Comparison of ENCODE assay signal across 8 cellular contexts in the genomic region with DNA sequence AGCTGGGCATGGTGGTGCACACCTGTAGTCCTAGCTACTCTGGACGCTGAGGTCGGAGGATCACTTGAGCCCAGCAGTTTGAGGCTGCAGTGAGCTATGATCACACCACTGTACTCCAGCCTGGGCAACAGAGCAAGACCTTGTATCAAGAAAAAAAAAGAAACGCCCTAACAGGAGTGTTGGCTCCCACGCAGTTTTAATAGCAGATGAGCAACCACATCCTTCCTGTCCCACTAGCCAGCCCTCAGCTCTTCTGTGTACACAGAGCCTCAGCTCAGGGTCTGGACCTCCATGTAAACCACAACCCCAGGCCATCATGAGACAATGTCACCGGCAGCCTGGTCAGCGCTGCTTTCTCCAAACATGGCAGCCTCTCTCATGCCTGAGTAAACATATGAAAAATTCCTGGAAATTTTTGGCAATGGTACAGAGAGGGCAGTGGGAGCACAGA.
DNase-seq lines count a peak whose midpoint lies in the region; ATAC-seq, FAIRE-seq and TF ChIP-seq lines count a peak whose summit lies in the region.

No MANE protein-coding gene starts in this region.

- H3K9me1 ChIP-seq in endothelial cell of umbilical vein (replicated peaks; ENCODE audit: control insufficient read depth, extremely low read depth, insufficient read depth, low read length): no peaks in the 10 kb centered on the region

- no peak overlapping the region for H3K4me2 ChIP-seq in endothelial cell of umbilical vein (ENCODE audit: insufficient read depth, low read length)

- CTCF ChIA-PET in endothelial cell of umbilical vein (lab: Charles Lee): no interaction called here

- FAIRE-seq in endothelial cell of umbilical vein (lab: Jason Lieb, UNC): no peak

- H2AFZ ChIP-seq in endothelial cell of umbilical vein (ENCODE audit: low read depth, low read length): no peak overlapping the region

- no peak overlapping the region for H3K9ac ChIP-seq in endothelial cell of umbilical vein (replicated peaks; ENCODE audit: extremely low read depth, insufficient read depth, low read length)

- H3K36me3 ChIP-seq in Peyer's patch (no peaks in the 10 kb centered on the region), endothelial cell of umbilical vein (ENCODE audit: control insufficient read depth in 2 of 2, extremely low read depth in 1 of 2, insufficient read depth in 2 of 2, low read length in 2 of 2) (peaks cover 0 to 10% of the 10 kb centered on the region in 2 experiments), stomach (peaks cover 0 to 33% (median 22%) of the 10 kb centered on the region in 4 donors)

- ATAC-seq in GM18870 (IDR thresholded peaks at IDR 0.05; ENCODE audit: unreplicated experiment) (peak; percentile 95), HG02973 (IDR thresholded peaks at IDR 0.05; ENCODE audit: unreplicated experiment) (peak; percentile 86)

- POLR2A ChIA-PET in endothelial cell of umbilical vein (lab: Charles Lee): interaction anchor here (1.0 kb wide), 1 partner anchor 12 kb away, joined by 4 read pairs; no protein-coding TSS in a partner anchor

- no peak for TF ChIP-seq POLR2A in Peyer's patch (IDR thresholded peaks at IDR 0.05)
- TF ChIP-seq POLR2A in endothelial cell of umbilical vein (IDR thresholded peaks at IDR 0.05; ENCODE audit: low read depth, low read length): no peak
- TF ChIP-seq POLR2A in stomach (IDR thresholded peaks at IDR 0.05): no peak

- H3K4me1 ChIP-seq in Peyer's patch (peaks cover 0 to 34% (median 14%) of the 10 kb centered on the region in 4 donors), endothelial cell of umbilical vein (ENCODE audit: control insufficient read depth, extremely low read depth, insufficient read depth, low read length) (peaks cover 3% of the 10 kb centered on the region), stomach (peaks cover 0 to 41% (median 11%) of the 10 kb centered on the region in 4 donors)

- no TSS peak for BruUV-seq in endothelial cell of umbilical vein (replicated peaks; lab: Mats Ljungman, UMichigan)

- H3K27ac ChIP-seq in Peyer's patch: peak overlapping the region; percentile 54 to 74 (median 66)
- H3K27ac ChIP-seq in endothelial cell of umbilical vein (ENCODE audit: insufficient read depth, low read depth, low read length): no peak overlapping the region
- H3K27ac ChIP-seq in stomach: peak overlapping the region in 4 of 5 donors; percentile 25 to 66 (median 58)

- intact Hi-C loops in endothelial cell of umbilical vein (cut with micrococcal nuclease): loop anchor here (1.0 kb wide), 1 partner anchor 12 kb away; no protein-coding TSS in a partner anchor
- intact Hi-C loops in stomach (cut with DNase I; ENCODE audit: low total_unique reads): no loop called here

- H3K9me3 ChIP-seq in Peyer's patch: no peaks in the 10 kb centered on the region
- no peaks in the 10 kb centered on the region for H3K9me3 ChIP-seq in endothelial cell of umbilical vein (replicated peaks; ENCODE audit: control insufficient read depth, insufficient read depth, low read length)
- H3K9me3 ChIP-seq in stomach: no peaks in the 10 kb centered on the region

- H3K27me3 ChIP-seq in Peyer's patch: no peaks in the 10 kb centered on the region
- H3K27me3 ChIP-seq in endothelial cell of umbilical vein (ENCODE audit: control insufficient read depth in 2 of 2, insufficient read depth in 2 of 2, low read length in 2 of 2): no peaks in the 10 kb centered on the region
- H3K27me3 ChIP-seq in stomach: no peaks in the 10 kb centered on the region

- WGBS in stomach, 5 donors: 57 to 77% (median 77%) methylated on average over 6 of the region's 6 CpGs

- H3K4me3 ChIP-seq in Peyer's patch (no peak overlapping the region), endothelial cell of umbilical vein (replicated peaks in 1 of 3; ENCODE audit: insufficient read depth in 1 of 3, low read depth in 1 of 3, low read length in 3 of 3) (no peak overlapping the region), stomach (no peak overlapping the region)

- no peaks in the 10 kb centered on the region for H4K20me1 ChIP-seq in endothelial cell of umbilical vein (replicated peaks; ENCODE audit: control insufficient read depth, extremely low read depth, insufficient read depth, low read length)

- dilution Hi-C loops in endothelial cell of umbilical vein (cut with MboI; ENCODE audit: extremely low pct_ligation_motif_present, low sequenced_read_pairs): no loop called here

- H3K79me2 ChIP-seq in endothelial cell of umbilical vein (ENCODE audit: control insufficient read depth, insufficient read depth, low read length): no peaks in the 10 kb centered on the region

- TF ChIP-seq EP300 in stomach (IDR thresholded peaks at IDR 0.05): no peak

- DNase-seq in Ammon's horn (ENCODE audit: low spot score) (peak; percentile 67), Peyer's patch (peak in 2 of 3 donors; percentile 82 to 91), endothelial cell of umbilical vein (ENCODE audit: low read depth, low spot score) (peak; percentile 14), stomach (no peak), DMS 273 (lab: John Stamatoyannopoulos, UW; ENCODE audit: unreplicated experiment) (no peak), NCI-H1092 treated with DMSO at 0.1 percent for 48 hours (lab: John Stamatoyannopoulos, UW) (no peak)

- TF ChIP-seq CTCF in Peyer's patch (IDR thresholded peaks at IDR 0.05): no peak
- no peak for TF ChIP-seq CTCF in endothelial cell of umbilical vein (IDR thresholded peaks at IDR 0.05; ENCODE audit: extremely low read depth in 1 of 2, insufficient read depth in 1 of 2, low read depth in 1 of 2, low read length in 2 of 2)
- TF ChIP-seq CTCF in stomach (IDR thresholded peaks at IDR 0.05): no peak

TF ChIP-seq in endothelial cell of umbilical vein, 7 proteins besides CTCF, POLR2A, EP300 and RAD21:
- TF ChIP-seq, protein P1, sequence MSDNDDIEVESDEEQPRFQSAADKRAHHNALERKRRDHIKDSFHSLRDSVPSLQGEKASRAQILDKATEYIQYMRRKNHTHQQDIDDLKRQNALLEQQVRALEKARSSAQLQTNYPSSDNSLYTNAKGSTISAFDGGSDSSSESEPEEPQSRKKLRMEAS (IDR thresholded peaks at IDR 0.05; ENCODE audit: insufficient read depth, insufficient read length): no peak
- TF ChIP-seq FOS (IDR thresholded peaks at IDR 0.05; ENCODE audit: borderline replicate concordance, insufficient read depth, low read length) (no peak), MYC (IDR thresholded peaks at IDR 0.05; ENCODE audit: low read depth, low read length) (no peak), GATA2 (IDR thresholded peaks at IDR 0.05; ENCODE audit: insufficient read depth, insufficient read length, low read depth, low read length) (no peak), POLR2AphosphoS5 (IDR thresholded peaks at IDR 0.05; ENCODE audit: insufficient read depth, low read depth, low read length) (no peak), EZH2 (IDR thresholded peaks at IDR 0.05; ENCODE audit: borderline replicate concordance, low read depth, low read length, severe bottlenecking) (no peak), JUN (IDR thresholded peaks at IDR 0.05; ENCODE audit: borderline replicate concordance, insufficient read depth, insufficient read length, low read depth) (no peak)
TF ChIP-seq in endothelial cell of umbilical vein: peak in this region for 0.

Comparison
In these comparisons a context has a peak if more than half of its experiments do, and no peak if none do; other contexts are left out.
1. DNase-seq: peak in Ammon's horn (single experiment), Peyer's patch (2 of 3) and endothelial cell of umbilical vein (single experiment); none in stomach (single experiment), DMS 273 (single experiment) and NCI-H1092 treated with DMSO at 0.1 percent for 48 hours (single experiment).